ENCODE assay signal across 8 cellular contexts in genomic region chr5:181261320-181262085, GRCh38. TPM values are rescaled to one million over a fixed set of nuclear protein-coding genes. Genes with fewer than 3 reads are reported as not detected.
A peak's percentile ranks its signal among the peaks of the same experiment; 100 is the strongest.
DNase-seq lines count a peak whose midpoint lies in the region; ATAC-seq and TF ChIP-seq lines count a peak whose summit lies in the region.

No MANE protein-coding gene starts in this region.

- H3K4me1 Mint-ChIP-seq in naive thymus-derived CD8-positive, alpha-beta T cell, result peaks cover 31 to 49% (median 44%) of the 10 kb centered on the region in 4 donors

- TF ChIP-seq EP300 in stomach (IDR thresholded peaks at IDR 0.05), result no peak

- H3K4me1 ChIP-seq in esophagus (ENCODE audit: control insufficient read depth in 2 of 2, insufficient read depth in 2 of 2, low read length in 1 of 2), result peaks cover 0 to 10% of the 10 kb centered on the region in 2 donors
- peaks cover 35 to 55% (median 52%) of the 10 kb centered on the region in 4 donors for H3K4me1 ChIP-seq in stomach

- 1% methylated on average over 57 to 60 of the region's 60 CpGs for WGBS in esophagus, 2 donors
- WGBS in stomach, 5 donors, result 0 to 1% (median 0%) methylated on average over 15 to 60 of the region's 60 CpGs

- DNase-seq in Ammon's horn (ENCODE audit: low spot score) (peak; percentile 75), HL-60 (ENCODE audit: low read depth in 1 of 2, low spot score in 1 of 2) (peak; percentile 74 to 87), stomach (peak; percentile 72), SKM-1 (lab: John Stamatoyannopoulos, UW; ENCODE audit: unreplicated experiment) (no peak)
- DNase-seq in activated CD8-positive, alpha-beta memory T cell treated with anti-CD3 and anti-CD28 coated beads for 4 hours (ENCODE audit: low read depth in 2 of 2), result peak; percentile 42 to 49
- DNase-seq in naive thymus-derived CD8-positive, alpha-beta T cell, result peak in 9 of 10 donors; percentile 63 to 88 (median 73)

- POLR2A ChIA-PET in naive thymus-derived CD8-positive, alpha-beta T cell (lab: Charles Lee), result interaction anchor here (0.6 to 9.8 kb wide), 26 partner anchors 12 to 1641 kb away, joined by 3 to 284 read pairs (median 6); partner anchors contain the start of genes HNRNPH1, MGAT1, RACK1 and TRIM41

- TF ChIP-seq CTCF in HL-60 (IDR thresholded peaks at IDR 0.05; ENCODE audit: insufficient read depth, low read length), result no peak
- TF ChIP-seq CTCF in stomach (IDR thresholded peaks at IDR 0.05), result no peak

- no peaks in the 10 kb centered on the region for H3K36me3 ChIP-seq in esophagus (ENCODE audit: control insufficient read depth in 2 of 2, insufficient read depth in 2 of 2, low read length in 1 of 2)
- H3K36me3 ChIP-seq in stomach, result peaks cover 0 to 23% (median 18%) of the 10 kb centered on the region in 4 donors

- H3K27ac ChIP-seq in HL-60 (replicated peaks) (peak overlapping the region; percentile 99), esophagus (ENCODE audit: low read depth in 2 of 2, low read length in 1 of 2) (peak overlapping the region; percentile 95 to 98), stomach (peak overlapping the region; percentile 98 to 100 (median 99))

- H3K4me3 ChIP-seq in HL-60 (replicated peaks; ENCODE audit: insufficient read depth, low read length) (peak overlapping the region; percentile 79), esophagus (ENCODE audit: low read depth in 1 of 2, low read length in 2 of 2) (peak overlapping the region; percentile 69 to 82), stomach (peak overlapping the region; percentile 85 to 92 (median 87))

- peak overlapping the region; percentile 93 to 99 (median 98) for H3K27ac Mint-ChIP-seq in naive thymus-derived CD8-positive, alpha-beta T cell

- H3K9me3 ChIP-seq in esophagus (ENCODE audit: control insufficient read depth in 2 of 2, insufficient read depth in 1 of 2, low read depth in 1 of 2, low read length in 1 of 2), result no peaks in the 10 kb centered on the region
- H3K9me3 ChIP-seq in stomach, result no peaks in the 10 kb centered on the region

- H3K27me3 ChIP-seq in HL-60 (ENCODE audit: insufficient read depth, poor library complexity, severe bottlenecking) (no peaks in the 10 kb centered on the region), esophagus (ENCODE audit: control insufficient read depth in 1 of 2, insufficient read depth in 2 of 2, low read length in 2 of 2) (no peaks in the 10 kb centered on the region), stomach (no peaks in the 10 kb centered on the region)

- intact Hi-C loops in stomach (cut with DNase I; ENCODE audit: low total_unique reads), result no loop called here

- peak overlapping the region; percentile 88 to 99 (median 98) for H3K4me3 Mint-ChIP-seq in naive thymus-derived CD8-positive, alpha-beta T cell

- ATAC-seq in GM19455 (IDR thresholded peaks at IDR 0.05; ENCODE audit: unreplicated experiment), result peak; percentile 59
- peak; percentile 64 to 65 for ATAC-seq in naive thymus-derived CD8-positive, alpha-beta T cell

- no peaks in the 10 kb centered on the region for H3K27me3 Mint-ChIP-seq in naive thymus-derived CD8-positive, alpha-beta T cell

- peaks cover 0 to 24% (median 1%) of the 10 kb centered on the region in 3 donors for H3K36me3 Mint-ChIP-seq in naive thymus-derived CD8-positive, alpha-beta T cell

- no peaks in the 10 kb centered on the region for H3K9me3 Mint-ChIP-seq in naive thymus-derived CD8-positive, alpha-beta T cell

- TF ChIP-seq POLR2A in stomach (IDR thresholded peaks at IDR 0.05), result no peak

RNA-seq across cellular contexts. Expression of gene TRIM52, which starts 0.6 kb away (rescaled TPM):
- polyA plus RNA-seq in esophagus (1 to 10 TPM; 3.0 to 7.6 TPM), stomach (1 to 10 TPM; 3.8 to 8.1 (median 3.9) TPM)
- 10 to 100 TPM; 62.7 to 64.2 TPM for total RNA-seq in naive thymus-derived CD8-positive, alpha-beta T cell
- polyA plus RNA-seq in naive thymus-derived CD8-positive, alpha-beta T cell, result 10 to 100 TPM; 23.6 to 36.3 (median 32.8) TPM
- total RNA-seq in stomach, result 10 to 100 TPM; 11.9 to 29.9 (median 14.3) TPM

RNA-seq across cellular contexts. Expression of gene RACK1, which starts 17.8 kb away (rescaled TPM):
- polyA plus RNA-seq in esophagus, result 1,000 to 10,000 TPM; 1,414 to 2,271 TPM
- total RNA-seq in naive thymus-derived CD8-positive, alpha-beta T cell, result 1,000 to 10,000 TPM; 2,236 to 2,371 TPM
- 1,000 to 10,000 TPM; 2,449 to 2,566 (median 2,565) TPM for polyA plus RNA-seq in naive thymus-derived CD8-positive, alpha-beta T cell
- 1,000 to 10,000 TPM in 3 of 5 donors, 100 to 1,000 TPM in 2; 814 to 2,131 (median 1,334) TPM for total RNA-seq in stomach
- polyA plus RNA-seq in stomach, result 1,000 to 10,000 TPM; 2,190 to 3,034 (median 2,228) TPM

RNA-seq across cellular contexts. Expression of gene TRIM41, which starts 38.4 kb away (rescaled TPM):
- 10 to 100 TPM; 14.2 to 19.5 TPM for polyA plus RNA-seq in esophagus
- total RNA-seq in naive thymus-derived CD8-positive, alpha-beta T cell, result 10 to 100 TPM; 33.3 to 40.7 TPM
- 1 to 10 TPM; 1.1 to 2.6 (median 1.6) TPM for polyA plus RNA-seq in naive thymus-derived CD8-positive, alpha-beta T cell
- total RNA-seq in stomach, result 10 to 100 TPM in 4 of 5 donors, 1 to 10 TPM in 1; 2.3 to 70.4 (median 10.3) TPM
- 10 to 100 TPM; 13.8 to 26.1 (median 18.2) TPM for polyA plus RNA-seq in stomach

RNA-seq across cellular contexts. Expression of gene TRIM7, which starts 56.5 kb away (rescaled TPM):
- polyA plus RNA-seq in esophagus (10 to 100 TPM; 26.9 to 33.8 TPM), stomach (10 to 100 TPM in 1 of 3 donors, 1 to 10 TPM in 1, under 1 TPM in 1; 0.93 to 20.4 (median 3.4) TPM)
- total RNA-seq in naive thymus-derived CD8-positive, alpha-beta T cell, result 1 to 10 TPM; 3.7 to 4.2 TPM
- under 1 TPM in 1 of 3 donors, not detected in 2; 0.40 TPM for polyA plus RNA-seq in naive thymus-derived CD8-positive, alpha-beta T cell
- 1 to 10 TPM in 3 of 5 donors, under 1 TPM in 1, not detected in 1; 0.45 to 7.5 (median 3.4) TPM for total RNA-seq in stomach

Comparison
In these comparisons a context has a peak if more than half of its experiments do, and no peak if none do; other contexts are left out.
1. RNA of gene TRIM41, which starts 38.4 kb away (polyA plus RNA-seq): 14.2 to 19.5 TPM in esophagus and 13.8 to 26.1 TPM in stomach; 1.1 to 2.6 TPM in naive thymus-derived CD8-positive, alpha-beta T cell; every median in the first group is over 4 times any median in the second.
2. Peak in every context shown above with its lines, with median percentiles within 50 percentile points of each other: H3K27ac ChIP-seq and H3K4me3 ChIP-seq.